13 cellular contexts compared by ENCODE assay signal in the genomic region with DNA sequence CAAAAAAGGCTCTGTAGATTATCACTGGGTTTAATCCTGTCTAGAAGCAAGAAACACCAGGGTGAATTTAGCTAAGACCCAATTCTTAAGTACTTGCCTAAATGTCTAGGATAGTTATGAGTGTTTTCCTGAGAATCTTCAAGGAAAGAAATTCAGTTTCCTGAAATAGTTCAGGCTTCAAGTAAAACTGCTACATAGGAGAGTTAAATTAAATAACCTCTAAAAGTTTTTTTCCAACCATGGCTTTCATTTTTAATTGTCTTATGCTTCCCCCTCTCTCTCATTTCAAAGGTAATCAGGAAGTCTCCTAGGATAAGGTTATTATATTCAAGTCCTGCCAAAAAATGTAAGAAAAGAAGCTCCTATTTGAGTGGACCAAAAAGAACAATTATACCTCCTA. TPM values are rescaled to one million over a fixed set of nuclear protein-coding genes. Genes with fewer than 3 reads are reported as not detected.
DNase-seq lines count a peak whose midpoint lies in the region; ATAC-seq and TF ChIP-seq lines count a peak whose summit lies in the region.
"Had no signal": no experiment of that assay in that cellular context is flagged by ENCODE, and none has a peak within 500 bp of the region (broad histone marks: within the 10 kb centered on the region; RNA-seq: fewer than 3 reads in every experiment).

No MANE protein-coding gene starts in this region.

- H3K27me3 Mint-ChIP-seq in stimulated activated naive B cell treated with anti-CD40 and anti-IgM and Interleukin-4, amounts not matched to agents 10 μg/mL and 1 μg/mL and 100 μg/mL, for 72 hours, result peaks cover 6 to 23% of the 10 kb centered on the region in 2 donors

- no peaks in the 10 kb centered on the region for H3K27me3 ChIP-seq in A673 (replicated peaks; ENCODE audit: insufficient read depth, low read depth, low read length, poor library complexity)
- no peaks in the 10 kb centered on the region for H3K27me3 ChIP-seq in ACC112 (ENCODE audit: insufficient read depth, low read length)
- no peaks in the 10 kb centered on the region for H3K27me3 ChIP-seq in PC-9 (ENCODE audit: insufficient read depth, low read depth)
- no peaks in the 10 kb centered on the region for H3K27me3 ChIP-seq in colonic mucosa

- no peaks in the 10 kb centered on the region for H3K9me3 Mint-ChIP-seq in stimulated activated naive B cell treated with anti-CD40 and anti-IgM and Interleukin-4, amounts not matched to agents 10 μg/mL and 1 μg/mL and 100 μg/mL, for 72 hours
- H3K9me3 Mint-ChIP-seq: CD8-positive, alpha-beta T cell had no signal

- no peaks in the 10 kb centered on the region for H3K9me2 ChIP-seq in PC-9 (ENCODE audit: insufficient read depth)

- no peaks in the 10 kb centered on the region for H3K9me3 ChIP-seq in A673 (ENCODE audit: low read depth, low read length, poor library complexity, severe bottlenecking)
- no peaks in the 10 kb centered on the region for H3K9me3 ChIP-seq in PC-9 (ENCODE audit: insufficient read depth, low read depth)
- H3K9me3 ChIP-seq in colonic mucosa, result no peaks in the 10 kb centered on the region

- no peaks in the 10 kb centered on the region for H3K36me3 ChIP-seq in A673 (ENCODE audit: insufficient read depth, low read length, poor library complexity, severe bottlenecking)
- H3K36me3 ChIP-seq in ACC112 (ENCODE audit: insufficient read depth, low read length), result no peaks in the 10 kb centered on the region
- H3K36me3 ChIP-seq in PC-9 (ENCODE audit: low read depth), result no peaks in the 10 kb centered on the region
- no peaks in the 10 kb centered on the region for H3K36me3 ChIP-seq in colonic mucosa

- H3K27ac ChIP-seq in A673 (ENCODE audit: low read depth, low read length, poor library complexity, severe bottlenecking), result peak overlapping the region; percentile 50
- peak overlapping the region; percentile 25 for H3K27ac ChIP-seq in ACC112 (ENCODE audit: low read depth, low read length)
- peak overlapping the region; percentile 73 for H3K27ac ChIP-seq in PC-9
- peak overlapping the region; percentile 17 for H3K27ac ChIP-seq in colonic mucosa

- ATAC-seq in stimulated activated naive B cell treated with anti-CD40 and anti-IgM and Interleukin-4, amounts not matched to agents 10 μg/mL and 1 μg/mL and 100 μg/mL, for 72 hours (replicated peaks), result no peak
- ATAC-seq: CD8-positive, alpha-beta T cell had no signal

- no peak overlapping the region for H3K4me3 Mint-ChIP-seq in stimulated activated naive B cell treated with anti-CD40 and anti-IgM and Interleukin-4, amounts not matched to agents 10 μg/mL and 1 μg/mL and 100 μg/mL, for 72 hours
- H3K4me3 Mint-ChIP-seq: CD8-positive, alpha-beta T cell had no signal

- no TSS peak for BruUV-seq in A673 (replicated peaks; lab: Mats Ljungman, UMichigan)
- no TSS peak for BruUV-seq in PC-9 (replicated peaks; lab: Mats Ljungman, UMichigan)

- intact Hi-C loops in A673 (cut with micrococcal nuclease; ENCODE audit: unreplicated experiment) (no loop called here), PC-9 (cut with micrococcal nuclease; ENCODE audit: unreplicated experiment) (no loop called here), colonic mucosa (cut with DNase I) (no loop called here)

- H3K79me2 ChIP-seq in ACC112 (ENCODE audit: control insufficient read depth, insufficient read depth, low read length, unreplicated experiment), result no peaks in the 10 kb centered on the region
- no peaks in the 10 kb centered on the region for H3K79me2 ChIP-seq in PC-9 (ENCODE audit: low read depth)

- POLR2A ChIA-PET in A673 (lab: Charles Lee; ENCODE audit: low non-redundant PET), result interaction anchor here (0.6 kb wide), 2 partner anchors 39 to 1461 kb away, joined by 3 to 5 read pairs; no protein-coding TSS in a partner anchor
- POLR2A ChIA-PET in PC-9 (lab: Charles Lee; ENCODE audit: unreplicated experiment), result no interaction called here

- H3K4me1 Mint-ChIP-seq in stimulated activated naive B cell treated with anti-CD40 and anti-IgM and Interleukin-4, amounts not matched to agents 10 μg/mL and 1 μg/mL and 100 μg/mL, for 72 hours, result peaks cover 2 to 6% of the 10 kb centered on the region in 2 donors

- H3F3A ChIP-seq in PC-9 (ENCODE audit: insufficient read depth, low read depth), result peaks cover 43% of the 10 kb centered on the region

- H3K4me2 ChIP-seq in PC-9, result peak overlapping the region; percentile 50; the same call in 1 of the 2 replicates

- H4K20me1 ChIP-seq in PC-9 (ENCODE audit: insufficient read depth), result no peaks in the 10 kb centered on the region

- no peaks in the 10 kb centered on the region for H3K36me3 Mint-ChIP-seq in stimulated activated naive B cell treated with anti-CD40 and anti-IgM and Interleukin-4, amounts not matched to agents 10 μg/mL and 1 μg/mL and 100 μg/mL, for 72 hours
- H3K36me3 Mint-ChIP-seq: CD8-positive, alpha-beta T cell had no signal

- CTCF ChIA-PET in A673 (lab: Charles Lee), result no interaction called here
- CTCF ChIA-PET in PC-9 (lab: Charles Lee), result interaction anchor here (0.7 kb wide), 1 partner anchor 40 kb away, joined by 3 read pairs; no protein-coding TSS in a partner anchor

- H2AFZ ChIP-seq in ACC112 (ENCODE audit: low read length, unreplicated experiment), result no peak overlapping the region
- no peak overlapping the region for H2AFZ ChIP-seq in PC-9

- TF ChIP-seq CTCF in A673 (conservative IDR thresholded peaks at IDR 0.05; ENCODE audit: low read depth, low read length) (no peak), PC-9 (conservative IDR thresholded peaks at IDR 0.05) (no peak), colonic mucosa (IDR thresholded peaks at IDR 0.05) (no peak)

- no peak overlapping the region for H3K9ac ChIP-seq in colonic mucosa (ENCODE audit: low read depth in 2 of 2, low read length in 2 of 2)

- H3K4me1 ChIP-seq in A673 (ENCODE audit: insufficient read depth, low read length, poor library complexity, severe bottlenecking) (peaks cover 21% of the 10 kb centered on the region), ACC112 (ENCODE audit: control insufficient read depth, insufficient read depth, low read length, unreplicated experiment) (peaks cover 23% of the 10 kb centered on the region), PC-9 (replicated peaks; ENCODE audit: insufficient read depth) (peaks cover 57% of the 10 kb centered on the region), colonic mucosa (no peaks in the 10 kb centered on the region)

- no peak overlapping the region for H3K4me3 ChIP-seq in A673 (ENCODE audit: low read depth, low read length, poor library complexity, severe bottlenecking)
- no peak overlapping the region for H3K4me3 ChIP-seq in ACC112 (ENCODE audit: low read depth, low read length)
- no peak overlapping the region for H3K4me3 ChIP-seq in PC-9
- H3K4me3 ChIP-seq in colonic mucosa, result no peak overlapping the region
- H3K4me3 ChIP-seq: K562 had no signal

- H3K27ac Mint-ChIP-seq in stimulated activated naive B cell treated with anti-CD40 and anti-IgM and Interleukin-4, amounts not matched to agents 10 μg/mL and 1 μg/mL and 100 μg/mL, for 72 hours, result no peak overlapping the region
- H3K27ac Mint-ChIP-seq: CD8-positive, alpha-beta T cell had no signal

- peak; percentile 56 for DNase-seq in A673 (ENCODE audit: low spot score)
- no peak for DNase-seq in PC-9
- DNase-seq in colonic mucosa, result no peak
- DNase-seq in T1000 (lab: John Stamatoyannopoulos, UW), result no peak
- DNase-seq in stimulated activated naive B cell treated with anti-CD40 and anti-IgM and Interleukin-4, amounts not matched to agents 10 μg/mL and 1 μg/mL and 100 μg/mL, for 72 hours, result no peak
- no peak for DNase-seq in ureter (ENCODE audit: low spot score)
- DNase-seq: CD8-positive, alpha-beta T cell; DMS 273 treated with DMSO at 0.1 percent for 48 hours; NCI-H1417 treated with DMSO at 0.1 percent for 48 hours; NCI-H1930; NCI-H446 had no signal

RNA-seq across cellular contexts. Expression of gene FBXO28, which starts 46.7 kb away (rescaled TPM):
- total RNA-seq in A673 (2021) (39.0 and 45.8 TPM in 2 replicates), PC-9 (2021) (43.4 and 48.1 TPM in 2 replicates), colonic mucosa (10 to 100 TPM; 35.1 to 42.7 TPM), ureter (31.8 TPM)

Comparison
In these comparisons a context has a peak if more than half of its experiments do, and no peak if none do; other contexts are left out.
1. H3K27ac ChIP-seq: peak in every context shown above with its lines; median percentile 73 in PC-9; 50 in A673; 25 in ACC112; 17 in colonic mucosa.